2 cellular contexts compared by ENCODE assay signal in genomic region chr6:3031857-3032256, GRCh38.
TF ChIP-seq lines count a peak whose summit lies in the region.

No MANE protein-coding gene starts in this region.

TF ChIP-seq in GM23338, 12 proteins besides CTCF, POLR2A, EP300 and RAD21:
- no peak for TF ChIP-seq REST (IDR thresholded peaks at IDR 0.05; ENCODE audit: unreplicated experiment)
- TF ChIP-seq EZH2 (IDR thresholded peaks at IDR 0.05; ENCODE audit: low read depth, unreplicated experiment) = no peak
- no peak for TF ChIP-seq NANOG (IDR thresholded peaks at IDR 0.05; ENCODE audit: borderline replicate concordance)
- no peak for TF ChIP-seq JUNB (IDR thresholded peaks at IDR 0.05; ENCODE audit: unreplicated experiment)
- TF ChIP-seq ZNF462 (CRISPR knock-in tag; IDR thresholded peaks at IDR 0.05) = no peak
- no peak for TF ChIP-seq ETS1 (IDR thresholded peaks at IDR 0.05)
- no peak for TF ChIP-seq CREB1 (CRISPR knock-in tag; IDR thresholded peaks at IDR 0.05; ENCODE audit: low read depth)
- TF ChIP-seq STAT1 (IDR thresholded peaks at IDR 0.05; ENCODE audit: unreplicated experiment) = no peak
- no peak for TF ChIP-seq ZNF114 (CRISPR knock-in tag; IDR thresholded peaks at IDR 0.05)
- TF ChIP-seq EZH2phosphoT487 (IDR thresholded peaks at IDR 0.05; ENCODE audit: unreplicated experiment) = no peak
- TF ChIP-seq POLR2AphosphoS5 (IDR thresholded peaks at IDR 0.05; ENCODE audit: low read depth) = no peak
- no peak for TF ChIP-seq ZNF331 (CRISPR knock-in tag; IDR thresholded peaks at IDR 0.05; ENCODE audit: low read depth)
TF ChIP-seq in GM23338: peak in this region for 0.

TF ChIP-seq in HepG2, 621 proteins besides CTCF, POLR2A, EP300 and RAD21 (continues in another document):
- TF ChIP-seq ZFP91 (CRISPR knock-in tag; IDR thresholded peaks at IDR 0.05; ENCODE audit: borderline replicate concordance) (peak; percentile 38; the same call in 1 of the 2 replicates), SUZ12 (IDR thresholded peaks at IDR 0.05; ENCODE audit: low read depth, low read length) (no peak), PBX3 (CRISPR knock-in tag; IDR thresholded peaks at IDR 0.05; ENCODE audit: borderline replicate concordance) (no peak), DZIP1 (CRISPR knock-in tag; IDR thresholded peaks at IDR 0.05) (no peak), SALL2 (CRISPR knock-in tag; IDR thresholded peaks at IDR 0.05) (no peak), ZNF383 (CRISPR knock-in tag; IDR thresholded peaks at IDR 0.05; ENCODE audit: borderline replicate concordance) (no peak), ZNF883 (CRISPR knock-in tag; IDR thresholded peaks at IDR 0.05; ENCODE audit: not compliant biosample characterization) (no peak), SMC3 (IDR thresholded peaks at IDR 0.05; ENCODE audit: low read length) (peak; percentile 40; the same call in 1 of the 2 replicates), ZNF563 (CRISPR knock-in tag; IDR thresholded peaks at IDR 0.05) (no peak), NR0B2 (CRISPR knock-in tag; IDR thresholded peaks at IDR 0.05) (no peak), IRF9 (CRISPR knock-in tag; IDR thresholded peaks at IDR 0.05; ENCODE audit: borderline replicate concordance) (no peak), GZF1 (CRISPR knock-in tag; IDR thresholded peaks at IDR 0.05) (no peak), RELA (CRISPR knock-in tag; IDR thresholded peaks at IDR 0.05) (no peak), SKI (IDR thresholded peaks at IDR 0.05; ENCODE audit: partially characterized antibody) (no peak), ZNF782 (CRISPR knock-in tag; IDR thresholded peaks at IDR 0.05; ENCODE audit: borderline replicate concordance) (peak; percentile 15; the same call in 1 of the 2 replicates), KLF13 (CRISPR knock-in tag; IDR thresholded peaks at IDR 0.05) (no peak), ZNF816 (CRISPR knock-in tag; IDR thresholded peaks at IDR 0.05; ENCODE audit: borderline replicate concordance) (no peak), ZNF687 (CRISPR knock-in tag; IDR thresholded peaks at IDR 0.05) (peak; percentile 41; the same call in 1 of the 2 replicates), SALL1 (CRISPR knock-in tag; IDR thresholded peaks at IDR 0.05) (0 out of 2 replicates have a peak, but pooled peaks have one; percentile 10), CC2D1A (CRISPR knock-in tag; IDR thresholded peaks at IDR 0.05) (no peak), IRX3 (CRISPR knock-in tag; IDR thresholded peaks at IDR 0.05; ENCODE audit: borderline replicate concordance, low read depth) (no peak), IKZF5 (CRISPR knock-in tag; IDR thresholded peaks at IDR 0.05) (no peak), ZBTB34 (CRISPR knock-in tag; IDR thresholded peaks at IDR 0.05) (no peak), TFDP1 (CRISPR knock-in tag; IDR thresholded peaks at IDR 0.05; ENCODE audit: borderline replicate concordance) (no peak), ONECUT2 (CRISPR knock-in tag; IDR thresholded peaks at IDR 0.05) (no peak), KLF9 (CRISPR knock-in tag; IDR thresholded peaks at IDR 0.05; ENCODE audit: low read depth) (no peak), ZNF556 (CRISPR knock-in tag; IDR thresholded peaks at IDR 0.05; ENCODE audit: borderline replicate concordance) (no peak), DNMT3B (CRISPR knock-in tag; conservative IDR thresholded peaks at IDR 0.05) (no peak), ZNF136 (CRISPR knock-in tag; IDR thresholded peaks at IDR 0.05; ENCODE audit: low read depth) (no peak), NFIB (CRISPR knock-in tag; IDR thresholded peaks at IDR 0.05; ENCODE audit: borderline replicate concordance) (no peak), MEIS1 (CRISPR knock-in tag; IDR thresholded peaks at IDR 0.05; ENCODE audit: borderline replicate concordance) (0 out of 2 replicates have a peak, but pooled peaks have one; percentile 60), AHR (CRISPR knock-in tag; IDR thresholded peaks at IDR 0.05) (no peak), HMG20A (CRISPR knock-in tag; IDR thresholded peaks at IDR 0.05; ENCODE audit: borderline replicate concordance) (no peak), ZNF639 (CRISPR knock-in tag; conservative IDR thresholded peaks at IDR 0.05) (no peak), SP5 (CRISPR knock-in tag; IDR thresholded peaks at IDR 0.05; ENCODE audit: borderline replicate concordance, low read depth) (0 out of 2 replicates have a peak, but pooled peaks have one; percentile 16), ARID3A (IDR thresholded peaks at IDR 0.05; ENCODE audit: low read depth, low read length) (no peak), ZNF230 (CRISPR knock-in tag; IDR thresholded peaks at IDR 0.05) (no peak), HDAC6 (IDR thresholded peaks at IDR 0.05; ENCODE audit: low read depth, low read length) (no peak)
